ENCODE assay signal across 19 cellular contexts in genomic region chr11:9735919-9736318, GRCh38.
DNase-seq lines count a peak whose midpoint lies in the region; TF ChIP-seq lines count a peak whose summit lies in the region.
"Had no signal": no experiment of that assay in that cellular context is flagged by ENCODE, and none has a peak within 500 bp of the region (broad histone marks: within the 10 kb centered on the region; RNA-seq: fewer than 3 reads in every experiment).

No MANE protein-coding gene starts in this region.

- peaks cover 44% of the 10 kb centered on the region for H3K36me3 Mint-ChIP-seq in endothelial cell (ENCODE audit: low read depth, unreplicated experiment)

- peaks cover 1% of the 10 kb centered on the region for H3K27me3 Mint-ChIP-seq in endothelial cell (ENCODE audit: unreplicated experiment)
- H3K27me3 Mint-ChIP-seq: CD4-positive, CD25-positive, alpha-beta regulatory T cell had no signal

- H3K4me1 ChIP-seq in HEK293 (ENCODE audit: control insufficient read depth, insufficient read depth, low read length) (no peaks in the 10 kb centered on the region), OCI-LY7 (ENCODE audit: insufficient read depth, low read length, poor library complexity, severe bottlenecking) (peaks cover 65% of the 10 kb centered on the region)
- H3K4me1 ChIP-seq: HAP-1 had no signal

- H3K27ac ChIP-seq in HEK293 (ENCODE audit: extremely low read depth, low read depth, low read length) (no peak overlapping the region), OCI-LY7 (ENCODE audit: low read depth, low read length, poor library complexity, severe bottlenecking) (peak overlapping the region; percentile 94), WERI-Rb-1 (no peak overlapping the region)
- H3K27ac ChIP-seq: GM23248, KMS-11, RWPE1 had no signal

- intact Hi-C loops in OCI-LY7 (cut with micrococcal nuclease; ENCODE audit: unreplicated experiment), result no loop called here

- H3K36me3 ChIP-seq in HEK293 (ENCODE audit: control insufficient read depth in 2 of 2, insufficient read depth in 1 of 2, low read length in 2 of 2) (peaks cover 0 to 61% of the 10 kb centered on the region in 2 experiments; a peak in 2 of 3 replicates), OCI-LY7 (ENCODE audit: insufficient read depth, low read length) (peaks cover 96% of the 10 kb centered on the region), WERI-Rb-1 (peaks cover 54% of the 10 kb centered on the region)

- peak overlapping the region; percentile 0 for H3K4me3 Mint-ChIP-seq in endothelial cell (ENCODE audit: unreplicated experiment)
- H3K4me3 Mint-ChIP-seq: CD4-positive, CD25-positive, alpha-beta regulatory T cell had no signal

- CTCF ChIA-PET in HEK293 (lab: Yijun Ruan, JAX) (interaction anchor here (4.4 kb wide), 1 partner anchor 12 kb away, joined by 17 read pairs; no protein-coding TSS in a partner anchor), OCI-LY7 (lab: Charles Lee; ENCODE audit: unreplicated experiment) (interaction anchor here (0.8 kb wide), 1 partner anchor 43 kb away, joined by 3 read pairs; no protein-coding TSS in a partner anchor)

- peaks cover 4% of the 10 kb centered on the region for H3K4me1 Mint-ChIP-seq in endothelial cell (ENCODE audit: unreplicated experiment)

- H3K4me2 ChIP-seq in OCI-LY7 (ENCODE audit: low read length), result peak overlapping the region; percentile 34
- H3K4me2 ChIP-seq: KMS-11 had no signal

- no peaks in the 10 kb centered on the region for H4K20me1 ChIP-seq in OCI-LY7 (ENCODE audit: insufficient read depth, low read length)

- peaks cover 71% of the 10 kb centered on the region; the same call in 1 of the 2 replicates for H3K79me2 ChIP-seq in OCI-LY7 (ENCODE audit: insufficient read depth, low read depth, low read length)

- no peak overlapping the region for H2AFZ ChIP-seq in OCI-LY7 (ENCODE audit: low read length)
- H2AFZ ChIP-seq: GM23248 had no signal

- H3K9me3 ChIP-seq in HEK293 (ENCODE audit: control insufficient read depth, insufficient read depth, low read depth, low read length) (no peaks in the 10 kb centered on the region), OCI-LY7 (ENCODE audit: low read length) (peaks cover 20% of the 10 kb centered on the region), WERI-Rb-1 (ENCODE audit: severe bottlenecking) (peaks cover 2% of the 10 kb centered on the region)
- H3K9me3 ChIP-seq: Caco-2, HAP-1 had no signal

- POLR2A ChIA-PET in HEK293 (lab: Yijun Ruan, JAX) (no interaction called here), OCI-LY7 (lab: Charles Lee) (interaction anchor here (0.5 to 3.9 kb wide), 6 partner anchors 12 to 54 kb away, joined by 3 to 33 read pairs (median 8); no protein-coding TSS in a partner anchor)

- H3K9me3 Mint-ChIP-seq in endothelial cell (ENCODE audit: unreplicated experiment), result no peaks in the 10 kb centered on the region

- no peak overlapping the region for H3K27ac Mint-ChIP-seq in endothelial cell (ENCODE audit: unreplicated experiment)
- H3K27ac Mint-ChIP-seq: CD4-positive, CD25-positive, alpha-beta regulatory T cell had no signal

- no peaks in the 10 kb centered on the region for H3K9me2 ChIP-seq in OCI-LY7 (ENCODE audit: insufficient read depth, low read length)

- DNase-seq in OCI-LY7 (ENCODE audit: low spot score) (no peak), endothelial cell (ENCODE audit: low spot score) (no peak), amniotic stem cell (lab: John Stamatoyannopoulos, UW) (no peak), WERI-Rb-1 (no peak), foreskin melanocyte (no peak)
- no peak for DNase-seq in stimulated activated CD4-positive, alpha-beta T cell treated with anti-CD3 and anti-CD28 coated beads, Interleukin-4, amount 100 ng/mL, for 24 hours
- DNase-seq: Caco-2; CD4-positive, CD25-positive, alpha-beta regulatory T cell; GM23248; NCI-H1417; NCI-H187; NCI-H2107; NCI-H510A; NCI-H748 treated with DMSO at 0.1 percent for 48 hours; PC-3 had no signal

- BruUV-seq in OCI-LY7 (replicated peaks; lab: Mats Ljungman, UMichigan), result no TSS peak

- H3K27me3 ChIP-seq in WERI-Rb-1 (ENCODE audit: insufficient read depth, low read depth, severe bottlenecking), result no peaks in the 10 kb centered on the region

- TF ChIP-seq CTCF in HEK293 (tag by site-specific recombination; IDR thresholded peaks at IDR 0.05) (no peak), OCI-LY7 (conservative IDR thresholded peaks at IDR 0.05; ENCODE audit: low read length) (no peak), endothelial cell (IDR thresholded peaks at IDR 0.05; ENCODE audit: unreplicated experiment) (no peak), WERI-Rb-1 (IDR thresholded peaks at IDR 0.05; ENCODE audit: low read depth, low read length) (no peak)

- H3K4me3 ChIP-seq in HEK293 (ENCODE audit: low read depth, low read length), result no peak overlapping the region
- H3K4me3 ChIP-seq in OCI-LY7 (ENCODE audit: low read depth, low read length, poor library complexity, severe bottlenecking), result no peak overlapping the region
- no peak overlapping the region for H3K4me3 ChIP-seq in WERI-Rb-1 (ENCODE audit: low read depth, low read length)
- H3K4me3 ChIP-seq: GM23248, HAP-1 had no signal

TF ChIP-seq in HEK293, 187 proteins besides CTCF, POLR2A, EP300 and RAD21:
- TF ChIP-seq ZIC2 (tag by site-specific recombination; IDR thresholded peaks at IDR 0.05), result no peak
- TF ChIP-seq SETDB1 (IDR thresholded peaks at IDR 0.05; ENCODE audit: insufficient read length, low read length), result peak; percentile 83
TF ChIP-seq in HEK293: peak in this region for 1.
